In the genomic region with DNA sequence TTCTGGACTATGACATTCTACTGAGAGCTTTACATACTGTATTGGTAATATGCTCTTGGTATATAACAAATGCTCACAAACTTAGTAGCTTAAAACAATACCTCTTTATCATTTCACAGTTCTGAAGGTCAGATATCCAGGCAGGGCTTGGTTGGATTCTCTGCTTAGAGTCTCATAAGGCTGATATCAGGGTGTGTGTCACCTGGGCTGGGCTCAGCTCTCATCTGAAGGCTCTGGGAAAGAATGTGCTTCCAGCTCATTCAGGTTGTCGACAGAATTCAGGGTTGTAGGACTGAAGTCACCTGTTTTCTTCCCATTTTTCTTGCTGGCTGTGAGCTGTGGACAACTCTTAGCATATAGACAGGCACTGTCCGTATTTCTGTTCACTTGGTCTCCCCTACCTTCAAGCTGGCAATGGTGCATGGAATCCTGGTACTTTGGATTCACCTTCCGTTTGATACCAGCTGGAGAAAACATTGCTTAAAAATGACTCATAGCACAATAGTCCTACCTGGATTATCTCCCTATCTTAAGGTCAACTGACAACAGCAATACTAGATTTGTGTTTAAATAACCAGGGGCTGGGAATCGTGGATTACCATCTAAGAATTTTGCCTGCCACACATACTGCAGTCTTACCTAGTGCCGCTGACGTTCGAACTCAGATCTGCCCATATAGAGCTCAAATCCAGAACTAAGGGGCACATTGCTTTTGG, we compare ENCODE assay signal across 20 cellular contexts.
"Had no signal": no experiment of that assay in that cellular context is flagged by ENCODE, and none has a peak within 500 bp of the region (broad histone marks: within the 10 kb centered on the region; RNA-seq: fewer than 3 reads in every experiment).

No MANE protein-coding gene starts in this region.

- DNase-seq: activated CD4-positive, alpha-beta T cell treated with anti-CD3 and anti-CD28 coated beads, Interleukin-2, amount 10 ng/mL, durations not matched to agents 7 days and 5 days; activated CD8-positive, alpha-beta memory T cell treated with anti-CD3 and anti-CD28 coated beads, Interleukin-2, amount 50 U/mL, for 4 hours; activated CD8-positive, alpha-beta T cell treated with anti-CD3 and anti-CD28 coated beads, Interleukin-2, amount 10 ng/mL, durations not matched to agents 7 days and 5 days; activated naive CD4-positive, alpha-beta T cell treated with anti-CD3 and anti-CD28 coated beads, Interleukin-2, amount 10 ng/mL, durations not matched to agents 7 days and 5 days; activated naive CD8-positive, alpha-beta T cell treated with anti-CD3 and anti-CD28 coated beads, Interleukin-2, amount 50 U/mL, for 24 hours; activated T-cell treated with anti-CD3 and anti-CD28 coated beads, Interleukin-2, amount 50 U/mL, for 4 hours; anterior cingulate cortex; central memory CD4-positive, alpha-beta T cell; dorsolateral prefrontal cortex; left cardiac atrium; nucleus accumbens; sigmoid colon; stimulated activated naive B cell treated with anti-CD40 and anti-IgM and Interleukin-4, amounts not matched to agents 10 μg/mL and 1 μg/mL and 100 μg/mL, for 72 hours; T-helper 1 cell; T-helper 9 cell; transverse colon had no signal

- H3K9me3 Mint-ChIP-seq: activated CD4-positive, alpha-beta T cell treated with anti-CD3 and anti-CD28 coated beads, Interleukin-2, amount 10 ng/mL, durations not matched to agents 7 days and 5 days; activated naive CD4-positive, alpha-beta T cell treated with anti-CD3 and anti-CD28 coated beads, Interleukin-2, amount 10 ng/mL, durations not matched to agents 7 days and 5 days; activated naive CD8-positive, alpha-beta T cell treated with anti-CD3 and anti-CD28 coated beads, Interleukin-2, amount 50 U/mL, for 24 hours; activated T-cell treated with anti-CD3 and anti-CD28 coated beads, Interleukin-2, amount 50 U/mL, for 4 hours; brain; natural killer cell treated with Interleukin-12 subunit alpha and Interleukin-12 subunit beta and Interleukin-15 and Interleukin-18, amount 100 ng/mL, for 72 hours had no signal

- ATAC-seq: activated CD4-positive, CD25-positive, alpha-beta regulatory T cell treated with anti-CD3 and anti-CD28 coated beads, Interleukin-2, amount 50 U/mL, for 24 hours; activated CD8-positive, alpha-beta T cell treated with anti-CD3 and anti-CD28 coated beads, Interleukin-2, amount 10 ng/mL, durations not matched to agents 7 days and 5 days; activated naive CD8-positive, alpha-beta T cell treated with anti-CD3 and anti-CD28 coated beads, Interleukin-2, amount 50 U/mL, for 24 hours; activated T-cell treated with anti-CD3 and anti-CD28 coated beads, Interleukin-2, amount 50 U/mL, for 4 hours; left cardiac atrium; natural killer cell treated with Interleukin-12 subunit alpha and Interleukin-12 subunit beta and Interleukin-15 and Interleukin-18, amount 100 ng/mL, for 72 hours; stimulated activated naive B cell treated with anti-CD40 and anti-IgM and Interleukin-4, amounts not matched to agents 10 μg/mL and 1 μg/mL and 100 μg/mL, for 72 hours had no signal

- FAIRE-seq: colon had no signal

- H3K4me3 Mint-ChIP-seq: activated CD4-positive, alpha-beta T cell treated with anti-CD3 and anti-CD28 coated beads, Interleukin-2, amount 10 ng/mL, durations not matched to agents 7 days and 5 days; activated CD8-positive, alpha-beta T cell treated with anti-CD3 and anti-CD28 coated beads, Interleukin-2, amount 10 ng/mL, durations not matched to agents 7 days and 5 days; activated naive CD4-positive, alpha-beta T cell treated with anti-CD3 and anti-CD28 coated beads, Interleukin-2, amount 10 ng/mL, durations not matched to agents 7 days and 5 days; activated naive CD8-positive, alpha-beta T cell treated with anti-CD3 and anti-CD28 coated beads, Interleukin-2, amount 50 U/mL, for 24 hours; activated T-cell treated with anti-CD3 and anti-CD28 coated beads, Interleukin-2, amount 50 U/mL, for 4 hours; brain; natural killer cell treated with Interleukin-12 subunit alpha and Interleukin-12 subunit beta and Interleukin-15 and Interleukin-18, amount 100 ng/mL, for 72 hours; stimulated activated naive B cell treated with anti-CD40 and anti-IgM and Interleukin-4, amounts not matched to agents 10 μg/mL and 1 μg/mL and 100 μg/mL, for 72 hours had no signal

- H3K27ac Mint-ChIP-seq: activated CD4-positive, alpha-beta T cell treated with anti-CD3 and anti-CD28 coated beads, Interleukin-2, amount 10 ng/mL, durations not matched to agents 7 days and 5 days; activated CD8-positive, alpha-beta T cell treated with anti-CD3 and anti-CD28 coated beads, Interleukin-2, amount 10 ng/mL, durations not matched to agents 7 days and 5 days; activated naive CD4-positive, alpha-beta T cell treated with anti-CD3 and anti-CD28 coated beads, Interleukin-2, amount 10 ng/mL, durations not matched to agents 7 days and 5 days; activated naive CD8-positive, alpha-beta T cell treated with anti-CD3 and anti-CD28 coated beads, Interleukin-2, amount 50 U/mL, for 24 hours; brain; natural killer cell treated with Interleukin-12 subunit alpha and Interleukin-12 subunit beta and Interleukin-15 and Interleukin-18, amount 100 ng/mL, for 72 hours; stimulated activated naive B cell treated with anti-CD40 and anti-IgM and Interleukin-4, amounts not matched to agents 10 μg/mL and 1 μg/mL and 100 μg/mL, for 72 hours had no signal

- H3K27me3 Mint-ChIP-seq: activated CD4-positive, alpha-beta T cell treated with anti-CD3 and anti-CD28 coated beads, Interleukin-2, amount 10 ng/mL, durations not matched to agents 7 days and 5 days; activated naive CD4-positive, alpha-beta T cell treated with anti-CD3 and anti-CD28 coated beads, Interleukin-2, amount 10 ng/mL, durations not matched to agents 7 days and 5 days; activated naive CD8-positive, alpha-beta T cell treated with anti-CD3 and anti-CD28 coated beads, Interleukin-2, amount 50 U/mL, for 24 hours; brain; natural killer cell treated with Interleukin-12 subunit alpha and Interleukin-12 subunit beta and Interleukin-15 and Interleukin-18, amount 100 ng/mL, for 72 hours; stimulated activated naive B cell treated with anti-CD40 and anti-IgM and Interleukin-4, amounts not matched to agents 10 μg/mL and 1 μg/mL and 100 μg/mL, for 72 hours had no signal

- H3K36me3 Mint-ChIP-seq: natural killer cell treated with Interleukin-12 subunit alpha and Interleukin-12 subunit beta and Interleukin-15 and Interleukin-18, amount 100 ng/mL, for 72 hours had no signal
